1 cellular context compared by ENCODE assay signal in the genomic region with DNA sequence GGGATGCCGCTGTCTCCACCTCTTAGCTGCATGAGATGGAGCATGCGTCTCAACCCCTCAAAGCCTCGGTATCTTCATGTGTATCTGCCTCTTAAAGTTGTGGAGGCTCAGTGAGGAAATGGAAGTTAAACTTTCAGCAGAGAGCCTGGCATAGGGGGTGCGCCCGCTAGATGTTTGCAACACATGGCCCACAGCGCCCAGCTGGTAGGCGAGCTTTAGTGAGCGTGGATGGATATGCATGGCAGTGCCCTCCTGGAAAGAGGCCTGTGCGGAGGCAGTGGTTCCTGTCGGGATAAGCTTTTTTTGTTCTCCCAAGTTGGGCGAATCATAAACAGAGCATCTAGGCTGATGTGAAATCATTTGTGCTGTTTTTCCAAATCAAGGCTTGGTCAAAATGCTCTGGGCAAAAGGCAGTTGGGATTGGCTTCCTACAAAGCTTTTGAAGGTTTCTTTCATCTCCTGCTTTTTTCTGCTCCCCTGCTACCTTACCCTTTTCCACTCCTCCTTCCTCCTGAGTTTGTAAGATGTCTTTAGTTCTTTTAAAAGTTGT.
TF ChIP-seq lines count a peak whose summit lies in the region.

No MANE protein-coding gene starts in this region.

TF ChIP-seq in IMR-90, 13 proteins besides CTCF, POLR2A, EP300 and RAD21:
- TF ChIP-seq MXI1 (IDR thresholded peaks at IDR 0.05; ENCODE audit: borderline replicate concordance, low read depth, low read length) (no peak), RFX5 (IDR thresholded peaks at IDR 0.05; ENCODE audit: low read depth, low read length) (no peak), RCOR1 (IDR thresholded peaks at IDR 0.05; ENCODE audit: insufficient replicate concordance, low read length) (no peak), CHD1 (IDR thresholded peaks at IDR 0.05; ENCODE audit: low read depth, low read length) (no peak), CEBPB (IDR thresholded peaks at IDR 0.05; ENCODE audit: low read depth, low read length) (no peak), FOS (IDR thresholded peaks at IDR 0.05; ENCODE audit: low read depth, low read length) (no peak), MAZ (IDR thresholded peaks at IDR 0.05; ENCODE audit: borderline replicate concordance, low read depth, low read length) (no peak), NFE2L2 (IDR thresholded peaks at IDR 0.05; ENCODE audit: low read depth, low read length) (no peak), SMC3 (IDR thresholded peaks at IDR 0.05; ENCODE audit: low read depth, low read length) (no peak), MAFK (IDR thresholded peaks at IDR 0.05; ENCODE audit: low read depth, low read length) (no peak), BHLHE40 (IDR thresholded peaks at IDR 0.05; ENCODE audit: low read depth, low read length) (no peak)
- TF ChIP-seq, protein P1, sequence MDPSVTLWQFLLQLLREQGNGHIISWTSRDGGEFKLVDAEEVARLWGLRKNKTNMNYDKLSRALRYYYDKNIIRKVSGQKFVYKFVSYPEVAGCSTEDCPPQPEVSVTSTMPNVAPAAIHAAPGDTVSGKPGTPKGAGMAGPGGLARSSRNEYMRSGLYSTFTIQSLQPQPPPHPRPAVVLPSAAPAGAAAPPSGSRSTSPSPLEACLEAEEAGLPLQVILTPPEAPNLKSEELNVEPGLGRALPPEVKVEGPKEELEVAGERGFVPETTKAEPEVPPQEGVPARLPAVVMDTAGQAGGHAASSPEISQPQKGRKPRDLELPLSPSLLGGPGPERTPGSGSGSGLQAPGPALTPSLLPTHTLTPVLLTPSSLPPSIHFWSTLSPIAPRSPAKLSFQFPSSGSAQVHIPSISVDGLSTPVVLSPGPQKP (IDR thresholded peaks at IDR 0.05; ENCODE audit: borderline replicate concordance, low read depth, low read length), result no peak
- TF ChIP-seq, protein P2, sequence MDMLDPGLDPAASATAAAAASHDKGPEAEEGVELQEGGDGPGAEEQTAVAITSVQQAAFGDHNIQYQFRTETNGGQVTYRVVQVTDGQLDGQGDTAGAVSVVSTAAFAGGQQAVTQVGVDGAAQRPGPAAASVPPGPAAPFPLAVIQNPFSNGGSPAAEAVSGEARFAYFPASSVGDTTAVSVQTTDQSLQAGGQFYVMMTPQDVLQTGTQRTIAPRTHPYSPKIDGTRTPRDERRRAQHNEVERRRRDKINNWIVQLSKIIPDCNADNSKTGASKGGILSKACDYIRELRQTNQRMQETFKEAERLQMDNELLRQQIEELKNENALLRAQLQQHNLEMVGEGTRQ (IDR thresholded peaks at IDR 0.05; ENCODE audit: low read depth, low read length), result no peak
TF ChIP-seq in IMR-90: peak in this region for 0.
